In the genomic region with DNA sequence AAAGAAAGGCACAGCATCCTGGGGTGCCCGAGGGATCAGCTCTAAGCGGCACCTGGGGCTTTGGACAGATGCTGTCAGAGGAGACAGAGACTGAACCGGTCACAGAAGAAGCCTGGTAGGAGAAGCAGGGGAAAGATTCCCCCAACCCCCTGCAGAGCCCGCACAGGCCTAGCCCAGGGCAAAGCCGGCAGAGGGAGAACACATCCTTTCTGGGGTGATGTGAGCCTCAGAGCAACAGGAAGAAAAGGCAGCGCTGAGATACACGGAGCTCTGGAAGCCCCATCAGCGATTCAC, we compare ENCODE assay signal across 20 cellular contexts.
DNase-seq lines count a peak whose midpoint lies in the region; ATAC-seq, FAIRE-seq and TF ChIP-seq lines count a peak whose summit lies in the region.
"Had no signal": no experiment of that assay in that cellular context is flagged by ENCODE, and none has a peak within 500 bp of the region (broad histone marks: within the 10 kb centered on the region; RNA-seq: fewer than 3 reads in every experiment).

No MANE protein-coding gene starts in this region.

- H3K36me3 Mint-ChIP-seq in nephron (ENCODE audit: low read depth) = peaks cover 26% of the 10 kb centered on the region

- H3K36me3 ChIP-seq in BLaER1 (no peaks in the 10 kb centered on the region; the same call in 1 of the 2 replicates), NT2/D1 (ENCODE audit: insufficient read depth, insufficient read length, low read length) (no peaks in the 10 kb centered on the region), suprapubic skin (peaks cover 9% of the 10 kb centered on the region), pancreas (no peaks in the 10 kb centered on the region)
- H3K36me3 ChIP-seq: BE2C, HAP-1 had no signal

- TF ChIP-seq EP300 in suprapubic skin (IDR thresholded peaks at IDR 0.05) = no peak

- H3K27ac ChIP-seq in BLaER1 = peak overlapping the region; percentile 89
- peak overlapping the region; percentile 42 for H3K27ac ChIP-seq in suprapubic skin
- H3K27ac ChIP-seq in pancreas = no peak overlapping the region

- no peak overlapping the region for H3K4me3 Mint-ChIP-seq in nephron
- H3K4me3 Mint-ChIP-seq: CD4-positive, alpha-beta T cell had no signal

- H3K9me3 ChIP-seq in BLaER1 (no peaks in the 10 kb centered on the region; the same call in 1 of the 2 replicates), NT2/D1 (ENCODE audit: insufficient read depth, low read length) (no peaks in the 10 kb centered on the region), suprapubic skin (no peaks in the 10 kb centered on the region), pancreas (no peaks in the 10 kb centered on the region)
- H3K9me3 ChIP-seq: A549, BE2C, HAP-1 had no signal

- H3K27me3 Mint-ChIP-seq in nephron (ENCODE audit: low read depth) = no peaks in the 10 kb centered on the region
- H3K27me3 Mint-ChIP-seq: CD4-positive, alpha-beta T cell had no signal

- peak overlapping the region; percentile 67 for H3K9ac ChIP-seq in BLaER1
- H3K9ac ChIP-seq in NT2/D1 (ENCODE audit: insufficient read length, low read depth) = peak overlapping the region; percentile 8

- H3K9me3 Mint-ChIP-seq in nephron = peaks cover 4% of the 10 kb centered on the region

- FAIRE-seq in pancreas (lab: Jason Lieb, UNC) = no peak
- FAIRE-seq: A549 had no signal

- intact Hi-C loops in pancreas (cut with DNase I) = no loop called here

- no peak for TF ChIP-seq POLR2A in suprapubic skin (IDR thresholded peaks at IDR 0.05)

- peak overlapping the region; percentile 53 for H3K4me3 ChIP-seq in BLaER1
- H3K4me3 ChIP-seq in NT2/D1 (ENCODE audit: insufficient read length, low read depth) = no peak overlapping the region
- H3K4me3 ChIP-seq in suprapubic skin = no peak overlapping the region
- H3K4me3 ChIP-seq in pancreas = no peak overlapping the region
- H3K4me3 ChIP-seq: A549, HAP-1 had no signal

- no peaks in the 10 kb centered on the region for H3K27me3 ChIP-seq in BLaER1
- H3K27me3 ChIP-seq in NT2/D1 (ENCODE audit: insufficient read depth, insufficient read length) = no peaks in the 10 kb centered on the region
- H3K27me3 ChIP-seq in suprapubic skin = no peaks in the 10 kb centered on the region
- H3K27me3 ChIP-seq in pancreas = no peaks in the 10 kb centered on the region
- H3K27me3 ChIP-seq: BE2C had no signal

- H3K4me1 ChIP-seq in BLaER1 (peaks cover 56% of the 10 kb centered on the region), NT2/D1 (ENCODE audit: insufficient read depth, insufficient read length) (peaks cover 6% of the 10 kb centered on the region), suprapubic skin (peaks cover 20% of the 10 kb centered on the region), pancreas (peaks cover 0 to 3% (median 0%) of the 10 kb centered on the region in 3 donors)

- no peak for DNase-seq in NT2/D1 (ENCODE audit: low read depth, low spot score)
- DNase-seq in suprapubic skin (ENCODE audit: low spot score in 2 of 2) = no peak
- DNase-seq in NCI-H1436 treated with DMSO at 0.1 percent for 48 hours (lab: John Stamatoyannopoulos, UW) = no peak
- no peak for DNase-seq in pancreas
- DNase-seq: BE2C; CD4-positive, alpha-beta T cell; COR-L47; DMS79; KG1; NCI-H1092 treated with DMSO at 0.1 percent for 48 hours; NCI-H146; NCI-H2081; NCI-H2171 treated with DMSO at 0.1 percent for 48 hours; NCI-H446; Right ventricle myocardium superior had no signal

- no peak for TF ChIP-seq CTCF in nephron (IDR thresholded peaks at IDR 0.05; ENCODE audit: unreplicated experiment in 3 of 3)
- no peak for TF ChIP-seq CTCF in suprapubic skin (IDR thresholded peaks at IDR 0.05)
- no peak for TF ChIP-seq CTCF in pancreas (IDR thresholded peaks at IDR 0.05)

- H3K27ac Mint-ChIP-seq in nephron = peak overlapping the region in 2 of 3 experiments; percentile 79 to 91

- peaks cover 48% of the 10 kb centered on the region for H3K4me1 Mint-ChIP-seq in nephron

- peak overlapping the region; percentile 93 for H3K4me2 ChIP-seq in BLaER1
- H3K4me2 ChIP-seq: A549 had no signal

- no peaks in the 10 kb centered on the region for H4K20me1 ChIP-seq in BLaER1

- ATAC-seq in HG03095 (IDR thresholded peaks at IDR 0.05; ENCODE audit: unreplicated experiment) (no peak), pancreas (no peak)
- ATAC-seq: A549 had no signal

- 58% methylated on average over 8 of the region's 8 CpGs for WGBS in suprapubic skin
- 81 to 87% methylated on average over 8 of the region's 8 CpGs for WGBS in pancreas, 2 donors

Comparison
In these comparisons a context has a peak if more than half of its experiments do, and no peak if none do; other contexts are left out.
1. H3K27ac ChIP-seq: peak in BLaER1 (single experiment) and suprapubic skin (single experiment); none in pancreas (0 of 4).